13 cellular contexts compared by ENCODE assay signal in the genomic region with DNA sequence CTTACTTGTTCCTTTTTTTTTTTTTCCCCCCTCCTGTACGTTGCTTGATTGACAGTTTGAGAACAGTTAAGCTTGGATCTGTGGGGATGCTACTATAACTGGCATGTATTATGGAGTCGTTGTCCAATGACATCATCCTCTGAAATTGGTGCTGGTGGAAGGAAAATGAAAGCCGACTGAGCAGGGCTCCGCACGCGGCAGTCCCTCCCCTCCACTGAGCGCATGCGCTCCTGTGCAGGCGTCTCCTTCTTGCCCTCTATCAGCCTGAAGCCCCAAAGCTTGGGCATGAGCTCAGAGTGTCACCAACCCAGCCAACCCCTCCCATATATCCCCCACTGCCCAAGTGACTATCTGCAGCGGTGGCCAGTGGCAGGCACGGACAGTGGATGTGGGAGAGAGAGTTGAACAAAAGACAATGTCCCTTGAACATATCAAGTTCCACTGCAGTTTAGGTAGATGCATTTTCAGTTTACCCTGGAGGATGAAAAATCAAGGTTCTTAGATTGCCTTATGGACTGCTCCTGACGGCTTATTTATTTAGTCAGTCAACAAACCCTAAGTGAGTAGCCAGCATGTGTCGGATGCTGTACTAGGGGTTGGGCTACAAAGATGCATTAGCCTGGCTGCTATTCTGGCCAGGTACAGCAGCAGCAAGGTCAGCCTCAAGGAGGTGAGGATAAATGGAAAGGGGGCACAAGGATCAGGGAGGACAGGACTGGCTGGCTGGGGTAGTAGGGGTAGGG. TPM values are rescaled to one million over a fixed set of nuclear protein-coding genes. Genes with fewer than 3 reads are reported as not detected.
DNase-seq lines count a peak whose midpoint lies in the region; ATAC-seq, FAIRE-seq and TF ChIP-seq lines count a peak whose summit lies in the region.
"Had no signal": no experiment of that assay in that cellular context is flagged by ENCODE, and none has a peak within 500 bp of the region (broad histone marks: within the 10 kb centered on the region; RNA-seq: fewer than 3 reads in every experiment).

No MANE protein-coding gene starts in this region.

- in situ Hi-C loops in HepG2 (cut with HindIII; ENCODE audit: extremely low pct_ligation_motif_present, low pct_unique_long_range_greater_than_20kb): no loop called here

- no peak overlapping the region for H2AFZ ChIP-seq in HepG2 (ENCODE audit: low read length)

- no peak for ATAC-seq in effector memory CD8-positive, alpha-beta T cell (replicated peaks)
- ATAC-seq in HepG2: peak; percentile 23; the same call in 2 of the 3 replicates
- ATAC-seq in left lobe of liver: no peak
- ATAC-seq: activated naive CD8-positive, alpha-beta T cell treated with anti-CD3 and anti-CD28 coated beads, Interleukin-2, amount 50 U/mL, for 24 hours; stimulated activated memory B cell treated with anti-CD40 and anti-IgM and Interleukin-4, amounts not matched to agents 10 μg/mL and 1 μg/mL and 100 μg/mL, for 72 hours had no signal

- no peaks in the 10 kb centered on the region for H3K9me3 Mint-ChIP-seq in effector memory CD8-positive, alpha-beta T cell
- H3K9me3 Mint-ChIP-seq: activated naive CD8-positive, alpha-beta T cell treated with anti-CD3 and anti-CD28 coated beads, Interleukin-2, amount 50 U/mL, for 24 hours; stimulated activated memory B cell treated with anti-CD40 and anti-IgM and Interleukin-4, amounts not matched to agents 10 μg/mL and 1 μg/mL and 100 μg/mL, for 72 hours had no signal

- H3K9ac ChIP-seq in HepG2 (ENCODE audit: insufficient read depth, low read depth, low read length): peak overlapping the region; percentile 65

- FAIRE-seq in H54 (lab: Jason Lieb, UNC) (peak; percentile 52), HepG2 (lab: Jason Lieb, UNC) (no peak), RCC 7860 (lab: Jason Lieb, UNC) (no peak)

- no peaks in the 10 kb centered on the region for H3K27me3 Mint-ChIP-seq in effector memory CD8-positive, alpha-beta T cell
- H3K27me3 Mint-ChIP-seq: activated naive CD8-positive, alpha-beta T cell treated with anti-CD3 and anti-CD28 coated beads, Interleukin-2, amount 50 U/mL, for 24 hours; stimulated activated memory B cell treated with anti-CD40 and anti-IgM and Interleukin-4, amounts not matched to agents 10 μg/mL and 1 μg/mL and 100 μg/mL, for 72 hours had no signal

- H3K27ac ChIP-seq in HepG2 (ENCODE audit: extremely low read length, insufficient read depth, low read length): peak overlapping the region; percentile 79
- H3K27ac ChIP-seq in sigmoid colon: peak overlapping the region; percentile 75 to 85 (median 81)
- H3K27ac ChIP-seq in thyroid gland: peak overlapping the region in 1 of 3 donors; percentile 20
- H3K27ac ChIP-seq: neutrophil had no signal

- no TSS peak for BruUV-seq in HepG2 (replicated peaks; lab: Mats Ljungman, UMichigan)

- peaks cover 42 to 67% of the 10 kb centered on the region in 2 donors for H3K4me1 Mint-ChIP-seq in effector memory CD8-positive, alpha-beta T cell (ENCODE audit: low read depth in 2 of 2)

- no peak for TF ChIP-seq CTCF in HepG2 (CRISPR knock-in tag; IDR thresholded peaks at IDR 0.05)
- TF ChIP-seq CTCF in sigmoid colon (IDR thresholded peaks at IDR 0.05): no peak
- TF ChIP-seq CTCF in thyroid gland (IDR thresholded peaks at IDR 0.05): no peak

- peaks cover 100% of the 10 kb centered on the region for H3K79me2 ChIP-seq in HepG2 (ENCODE audit: insufficient read depth, low read length)

- POLR2A ChIA-PET in HepG2 (lab: Yijun Ruan, JAX): interaction anchor here (1.3 to 2.9 kb wide), 2 partner anchors 17 to 19 kb away, joined by 4 to 15 read pairs; a partner anchor contains a TSS

- H3K27ac Mint-ChIP-seq in effector memory CD8-positive, alpha-beta T cell: peak overlapping the region; percentile 8 to 49
- H3K27ac Mint-ChIP-seq: activated naive CD8-positive, alpha-beta T cell treated with anti-CD3 and anti-CD28 coated beads, Interleukin-2, amount 50 U/mL, for 24 hours; stimulated activated memory B cell treated with anti-CD40 and anti-IgM and Interleukin-4, amounts not matched to agents 10 μg/mL and 1 μg/mL and 100 μg/mL, for 72 hours had no signal

- WGBS in HepG2 (ENCODE audit: low lambda C conversion rate): 84% methylated on average over 13 of the region's 13 CpGs
- WGBS in sigmoid colon, 2 donors: 84 to 92% methylated on average over 13 of the region's 13 CpGs
- WGBS in thyroid gland, 2 donors: 87 to 94% methylated on average over 13 of the region's 13 CpGs

- H3K4me3 Mint-ChIP-seq in effector memory CD8-positive, alpha-beta T cell: no peak overlapping the region
- H3K4me3 Mint-ChIP-seq: activated naive CD8-positive, alpha-beta T cell treated with anti-CD3 and anti-CD28 coated beads, Interleukin-2, amount 50 U/mL, for 24 hours; stimulated activated memory B cell treated with anti-CD40 and anti-IgM and Interleukin-4, amounts not matched to agents 10 μg/mL and 1 μg/mL and 100 μg/mL, for 72 hours had no signal

- no peak for TF ChIP-seq RAD21 in HepG2 (CRISPR knock-in tag; IDR thresholded peaks at IDR 0.05)

- TF ChIP-seq POLR2A in H54 (IDR thresholded peaks at IDR 0.05; ENCODE audit: low read depth, low read length): no peak
- TF ChIP-seq POLR2A in HepG2 (IDR thresholded peaks at IDR 0.05; ENCODE audit: insufficient read depth in 1 of 2, low read depth in 2 of 2, low read length in 2 of 2): no peak
- no peak for TF ChIP-seq POLR2A in sigmoid colon (IDR thresholded peaks at IDR 0.05)
- TF ChIP-seq POLR2A in thyroid gland (IDR thresholded peaks at IDR 0.05): no peak

- H3K36me3 ChIP-seq in HepG2 (replicated peaks in 1 of 2; ENCODE audit: control insufficient read depth in 1 of 2, insufficient read depth in 2 of 2, low read length in 2 of 2): peaks cover 0 to 20% of the 10 kb centered on the region in 2 experiments; a peak in 4 of 5 replicates
- no peaks in the 10 kb centered on the region for H3K36me3 ChIP-seq in sigmoid colon
- H3K36me3 ChIP-seq in thyroid gland: no peaks in the 10 kb centered on the region
- H3K36me3 ChIP-seq: neutrophil had no signal

- H3K27me3 ChIP-seq in HepG2 (ENCODE audit: control insufficient read depth in 1 of 2, insufficient read depth in 2 of 2, low read length in 2 of 2) (no peaks in the 10 kb centered on the region), sigmoid colon (no peaks in the 10 kb centered on the region), thyroid gland (no peaks in the 10 kb centered on the region)

- H3K4me2 ChIP-seq in HepG2 (ENCODE audit: low read depth, low read length): peak overlapping the region; percentile 75

- H3K4me3 ChIP-seq in HepG2 (replicated peaks in 1 of 3; ENCODE audit: insufficient read depth in 1 of 3, low read depth in 2 of 3, low read length in 3 of 3) (peak overlapping the region in 1 of 3 experiments; percentile 45; a peak in 2 of 6 replicates), sigmoid colon (no peak overlapping the region), thyroid gland (replicated peaks in 1 of 3) (no peak overlapping the region)

- no peak for DNase-seq in H54 (ENCODE audit: insufficient read length, low spot score)
- DNase-seq in effector memory CD8-positive, alpha-beta T cell: no peak
- DNase-seq in HepG2 (ENCODE audit: low spot score): no peak
- DNase-seq in sigmoid colon: no peak
- no peak for DNase-seq in RCC 7860 (ENCODE audit: low spot score)
- no peak for DNase-seq in left lobe of liver (ENCODE audit: low spot score)
- no peak for DNase-seq in thyroid gland
- no peak for DNase-seq in epidermal melanocyte (ENCODE audit: insufficient read length, low spot score)
- DNase-seq: activated naive CD8-positive, alpha-beta T cell treated with anti-CD3 and anti-CD28 coated beads, Interleukin-2, amount 50 U/mL, for 24 hours; NCI-H226; stimulated activated CD4-positive, alpha-beta T cell treated with anti-CD3 and anti-CD28 coated beads, Interleukin-2, amount 100 ng/mL, for 24 hours had no signal

- H3K4me1 ChIP-seq in HepG2 (ENCODE audit: insufficient read depth, low read length): peaks cover 98% of the 10 kb centered on the region
- H3K4me1 ChIP-seq in sigmoid colon: peaks cover 0 to 96% (median 93%) of the 10 kb centered on the region in 4 donors
- H3K4me1 ChIP-seq in thyroid gland: peaks cover 37 to 57% of the 10 kb centered on the region in 2 donors

- CTCF ChIA-PET in HepG2 (lab: Yijun Ruan, JAX; ENCODE audit: low intra/inter-chr PET ratio, low total read pairs): no interaction called here

- intact Hi-C loops in HepG2 (cut with micrococcal nuclease; ENCODE audit: unreplicated experiment) (no loop called here), sigmoid colon (cut with DNase I) (no loop called here), thyroid gland (cut with DNase I) (no loop called here)

- peaks cover 11% of the 10 kb centered on the region for H3K36me3 Mint-ChIP-seq in effector memory CD8-positive, alpha-beta T cell (ENCODE audit: insufficient read depth)

- H4K20me1 ChIP-seq in HepG2 (ENCODE audit: insufficient read depth, low read length): peaks cover 83% of the 10 kb centered on the region

- TF ChIP-seq EP300 in HepG2 (IDR thresholded peaks at IDR 0.05; ENCODE audit: low read depth in 2 of 2, low read length in 2 of 2): no peak
- no peak for TF ChIP-seq EP300 in HepG2 (CRISPR knock-in tag; IDR thresholded peaks at IDR 0.05; ENCODE audit: borderline replicate concordance)
- no peak for TF ChIP-seq EP300 in sigmoid colon (IDR thresholded peaks at IDR 0.05)

- H3K9me3 ChIP-seq in HepG2 (ENCODE audit: low read length): no peaks in the 10 kb centered on the region
- no peaks in the 10 kb centered on the region for H3K9me3 ChIP-seq in sigmoid colon
- no peaks in the 10 kb centered on the region for H3K9me3 ChIP-seq in thyroid gland
- H3K9me3 ChIP-seq: neutrophil had no signal

RNA-seq across cellular contexts. Expression of a gene that starts 20.8 kb away (rescaled TPM):
- total RNA-seq in HepG2 (2016; rRNA removed; fragmentation: Illumina TruSeq; extraction: Trizol) (30.8 and 48.1 TPM in 2 replicates), sigmoid colon (100 to 1,000 TPM in 1 of 4 donors, 10 to 100 TPM in 3; 84.7 to 110 (median 95.1) TPM), left lobe of liver (31.4 TPM), thyroid gland (10 to 100 TPM; 93.4 to 99.9 (median 98.3) TPM)
- 4.0 and 5.0 TPM in 2 replicates for total RNA-seq in HepG2 (2016; cell fraction: cytosol; rRNA removed; fragmentation: Illumina TruSeq; extraction: Trizol; ENCODE audit: low read depth)
- 27.9 and 48.3 TPM in 2 replicates for total RNA-seq in HepG2 (2016; cell fraction: insoluble cytoplasmic fraction; rRNA removed; fragmentation: Illumina TruSeq; extraction: Trizol)
- 15.6 and 16.3 TPM in 2 replicates for total RNA-seq in HepG2 (2016; cell fraction: membrane; rRNA removed; fragmentation: Illumina TruSeq; extraction: Trizol)
- 50.3 and 53.0 TPM in 2 replicates for total RNA-seq in HepG2 (2016; cell fraction: nucleus; rRNA removed; fragmentation: Illumina TruSeq; extraction: Trizol)
- polyA plus RNA-seq in HepG2 (2011; rRNA removed) (59.0 and 62.9 TPM in 2 replicates), sigmoid colon (10 to 100 TPM; 11.8 to 16.2 (median 14.8) TPM)
- polyA plus RNA-seq in HepG2 (2011; cell fraction: cytosol; rRNA removed): 44.6 and 63.1 TPM in 2 replicates
- 78.5 and 95.6 TPM in 2 replicates for polyA plus RNA-seq in HepG2 (2011; cell fraction: nucleus; rRNA removed)
- polyA plus RNA-seq in HepG2 (2012): 49.8 and 59.5 TPM in 2 replicates
- polyA plus RNA-seq in HepG2 (2016; cell fraction: cytosol; fragmentation: Illumina TruSeq; extraction: Trizol; ENCODE audit: low read depth): 0.49 and 0.73 TPM in 2 replicates
- polyA plus RNA-seq in HepG2 (2016; cell fraction: insoluble cytoplasmic fraction; fragmentation: Illumina TruSeq; extraction: Trizol; ENCODE audit: low read depth): 27.4 and 31.9 TPM in 2 replicates
- 4.4 and 4.9 TPM in 2 replicates for polyA plus RNA-seq in HepG2 (2016; cell fraction: membrane; fragmentation: Illumina TruSeq; extraction: Trizol; ENCODE audit: low read depth)
- 32.1 and 37.5 TPM in 2 replicates for polyA plus RNA-seq in HepG2 (2016; cell fraction: nucleus; fragmentation: Illumina TruSeq; extraction: Trizol; ENCODE audit: insufficient read depth, low read depth)
- polyA minus RNA-seq in HepG2 (2011; rRNA and poly(A)+ RNA removed; ENCODE audit: low replicate concordance): 48.4 and 211 TPM in 2 replicates
- 125 and 134 TPM in 2 replicates for polyA minus RNA-seq in HepG2 (2011; cell fraction: cytosol; rRNA and poly(A)+ RNA removed)
- 274 and 278 TPM in 2 replicates for polyA minus RNA-seq in HepG2 (2011; cell fraction: nucleus; rRNA and poly(A)+ RNA removed)
